In the genomic region with DNA sequence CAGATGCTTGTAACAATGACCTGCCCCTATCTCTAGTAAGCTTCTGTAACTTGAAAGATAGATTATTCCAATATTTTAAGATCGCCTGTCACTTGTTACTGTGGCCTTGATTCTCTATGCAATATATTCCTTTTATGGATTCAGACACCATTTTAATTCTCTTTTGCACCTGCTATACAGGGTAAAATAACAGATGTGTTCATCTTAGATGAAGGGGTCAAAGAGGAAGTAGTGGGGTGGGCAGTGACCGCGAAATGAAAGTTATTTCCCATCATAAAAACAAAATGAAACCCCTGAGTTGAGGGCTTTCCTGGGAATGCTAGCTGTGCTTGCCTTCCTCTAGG, we compare ENCODE assay signal across 10 cellular contexts.
DNase-seq lines count a peak whose midpoint lies in the region; ATAC-seq lines count a peak whose summit lies in the region.
"Had no signal": no experiment of that assay in that cellular context is flagged by ENCODE, and none has a peak within 500 bp of the region (broad histone marks: within the 10 kb centered on the region; RNA-seq: fewer than 3 reads in every experiment).

No MANE protein-coding gene starts in this region.

- H3K4me1 Mint-ChIP-seq in effector memory CD8-positive, alpha-beta T cell (ENCODE audit: low read depth in 2 of 2) = peaks cover 16 to 42% of the 10 kb centered on the region in 2 donors

- no peaks in the 10 kb centered on the region for H3K9me3 Mint-ChIP-seq in effector memory CD8-positive, alpha-beta T cell

- no peaks in the 10 kb centered on the region for H3K27me3 Mint-ChIP-seq in effector memory CD8-positive, alpha-beta T cell

- H3K27ac Mint-ChIP-seq in effector memory CD8-positive, alpha-beta T cell = peak overlapping the region; percentile 54 to 84

- ATAC-seq in GM18873 (IDR thresholded peaks at IDR 0.05; ENCODE audit: low FRiP score, unreplicated experiment) (peak; percentile 3), GM21528 (IDR thresholded peaks at IDR 0.05; ENCODE audit: low FRiP score, unreplicated experiment) (peak; percentile 18), HG03139 (IDR thresholded peaks at IDR 0.05; ENCODE audit: unreplicated experiment) (peak; percentile 13)
- ATAC-seq in effector memory CD8-positive, alpha-beta T cell (replicated peaks) = no peak

- H3K36me3 Mint-ChIP-seq in effector memory CD8-positive, alpha-beta T cell (ENCODE audit: insufficient read depth) = no peaks in the 10 kb centered on the region

- no peak overlapping the region for H3K4me3 Mint-ChIP-seq in effector memory CD8-positive, alpha-beta T cell

- DNase-seq in effector memory CD8-positive, alpha-beta T cell = no peak
- DNase-seq in amygdala (lab: John Stamatoyannopoulos, UW) = no peak
- DNase-seq in activated effector memory CD4-positive, alpha-beta T cell treated with anti-CD3 and anti-CD28 coated beads, Interleukin-2, amount 50 U/mL, for 16 hours = no peak
- DNase-seq in hepatic stellate cell (ENCODE audit: low spot score) = no peak
- DNase-seq in stimulated activated CD4-positive, alpha-beta T cell treated with anti-CD3 and anti-CD28 coated beads, Interleukin-2, amount 100 ng/mL, for 24 hours = no peak
- DNase-seq: adrenal gland, erythroblast had no signal
